In genomic region chr1:6429660-6430381, GRCh38 we compare ENCODE assay signal across 1 cellular context.
TF ChIP-seq lines count a peak whose summit lies in the region.
"Not testable (repeated sequence)": the region's sequence is repeated elsewhere in the genome, so short reads cannot be mapped to it uniquely, and the experiment has no call there.

No MANE protein-coding gene starts in this region.

TF ChIP-seq in K562, 482 proteins besides CTCF, POLR2A, EP300 and RAD21 (continues in another document):
- TF ChIP-seq CREB1 (IDR thresholded peaks at IDR 0.05) (peak; percentile 26; the same call in 1 of the 2 replicates), ELF4 (CRISPR knock-in tag; IDR thresholded peaks at IDR 0.05) (peak; percentile 83; the same call in 1 of the 2 replicates), ZBTB2 (IDR thresholded peaks at IDR 0.05) (peak; percentile 42; the same call in 1 of the 2 replicates), DPF2 (IDR thresholded peaks at IDR 0.05) (peak; percentile 85), RB1 (IDR thresholded peaks at IDR 0.05; ENCODE audit: low read depth) (0 out of 2 replicates have a peak, but pooled peaks have one; percentile 24), CC2D1A (IDR thresholded peaks at IDR 0.05) (peak; percentile 65; the same call in 1 of the 2 replicates), MEIS2 (IDR thresholded peaks at IDR 0.05; ENCODE audit: partially characterized antibody) (peak; percentile 54), HMGN3 (IDR thresholded peaks at IDR 0.05; ENCODE audit: borderline replicate concordance, extremely low read depth, insufficient read length, low read depth, low read length) (peak; percentile 72), DMBX1 (CRISPR knock-in tag; IDR thresholded peaks at IDR 0.05; ENCODE audit: borderline replicate concordance) (peak; percentile 72; the same call in 1 of the 2 replicates), NONO (IDR thresholded peaks at IDR 0.05; ENCODE audit: low read depth in 2 of 2, low read length in 1 of 2) (0 out of 4 replicates have a peak, but pooled peaks of 1 of the 2 experiments have one; percentile 29), MAZ (CRISPR knock-in tag; conservative IDR thresholded peaks at IDR 0.05 in 1 of 2, IDR thresholded peaks at IDR 0.05 in 1 of 2) (peak; percentile 64 to 77; a peak in 3 of 4 replicates), CTBP1 (IDR thresholded peaks at IDR 0.05; ENCODE audit: borderline replicate concordance) (peak; percentile 37; the same call in 1 of the 2 replicates), ZFX (CRISPR knock-in tag; IDR thresholded peaks at IDR 0.05) (peak; percentile 27; the same call in 1 of the 2 replicates), SMARCE1 (IDR thresholded peaks at IDR 0.05) (peak; percentile 92), NCOR1 (IDR thresholded peaks at IDR 0.05) (peak; percentile 94; the same call in 1 of the 2 replicates), KHSRP (IDR thresholded peaks at IDR 0.05) (peak; percentile 59; the same call in 1 of the 2 replicates), ZNF395 (CRISPR knock-in tag; IDR thresholded peaks at IDR 0.05) (0 out of 2 replicates have a peak, but pooled peaks have one; percentile 23), CBFA2T3 (IDR thresholded peaks at IDR 0.05) (peak; percentile 96), SMAD4 (CRISPR knock-in tag; conservative IDR thresholded peaks at IDR 0.05) (peak; percentile 35; the same call in 1 of the 2 replicates), NFIC (IDR thresholded peaks at IDR 0.05) (peak; percentile 90), RUNX1 (IDR thresholded peaks at IDR 0.05; ENCODE audit: low read depth) (0 out of 2 replicates have a peak, but pooled peaks have one; percentile 21), NFE2 (IDR thresholded peaks at IDR 0.05; ENCODE audit: low read depth) (peak; percentile 65), ZNF609 (CRISPR knock-in tag; IDR thresholded peaks at IDR 0.05; ENCODE audit: borderline replicate concordance) (peak; percentile 83; the same call in 1 of the 2 replicates), CXXC5 (CRISPR knock-in tag; IDR thresholded peaks at IDR 0.05) (peak; percentile 54), ETS1 (conservative IDR thresholded peaks at IDR 0.05; ENCODE audit: control insufficient read depth, low read depth, low read length) (0 out of 2 replicates have a peak, but pooled peaks have one; percentile 43), TOE1 (CRISPR knock-in tag; IDR thresholded peaks at IDR 0.05; ENCODE audit: borderline replicate concordance, low read depth) (0 out of 2 replicates have a peak, but pooled peaks have one; percentile 36), RCOR1 (IDR thresholded peaks at IDR 0.05; ENCODE audit: borderline replicate concordance in 1 of 2, low read depth in 2 of 2, low read length in 2 of 2) (peak in 1 of 2 experiments; percentile 10; a peak in 1 of 4 replicates), TFAP4 (CRISPR knock-in tag; IDR thresholded peaks at IDR 0.05; ENCODE audit: borderline replicate concordance) (peak; percentile 77; the same call in 1 of the 2 replicates), HDAC2 (IDR thresholded peaks at IDR 0.05) (peak; percentile 64; the same call in 1 of the 2 replicates), PML (IDR thresholded peaks at IDR 0.05; ENCODE audit: low read length) (peak; percentile 68), POLR2AphosphoS5 (IDR thresholded peaks at IDR 0.05; ENCODE audit: control insufficient read depth, insufficient read depth, low read depth, low read length) (peak; percentile 61), STAT5A (IDR thresholded peaks at IDR 0.05; ENCODE audit: borderline replicate concordance, low read length) (peak; percentile 65), ATF3 (IDR thresholded peaks at IDR 0.05) (peak; percentile 83), MTA1 (IDR thresholded peaks at IDR 0.05; ENCODE audit: borderline replicate concordance) (0 out of 2 replicates have a peak, but pooled peaks have one; percentile 15), TCF3 (CRISPR knock-in tag; IDR thresholded peaks at IDR 0.05) (peak; percentile 97), CCNT2 (IDR thresholded peaks at IDR 0.05; ENCODE audit: borderline replicate concordance, extremely low read depth, insufficient read length, low read depth, low read length) (peak; percentile 88), ARID1B (IDR thresholded peaks at IDR 0.05) (peak; percentile 97), MYNN (IDR thresholded peaks at IDR 0.05) (peak; percentile 73; the same call in 1 of the 2 replicates), KLF16 (IDR thresholded peaks at IDR 0.05) (peak; percentile 79), ZBTB7A (IDR thresholded peaks at IDR 0.05; ENCODE audit: borderline replicate concordance, control insufficient read depth, low read depth, low read length) (peak; percentile 84), SOX6 (IDR thresholded peaks at IDR 0.05) (peak; percentile 57), KDM1A (IDR thresholded peaks at IDR 0.05) (peak in 1 of 2 experiments; percentile 88), NCOA1 (IDR thresholded peaks at IDR 0.05; ENCODE audit: low read depth) (peak; percentile 35; the same call in 1 of the 2 replicates), SMARCA4 (IDR thresholded peaks at IDR 0.05) (peak; percentile 87), USF1 (CRISPR knock-in tag; IDR thresholded peaks at IDR 0.05) (peak; percentile 72), SMARCC2 (IDR thresholded peaks at IDR 0.05; ENCODE audit: low read depth) (peak; percentile 64; the same call in 1 of the 2 replicates), FOXM1 (IDR thresholded peaks at IDR 0.05; ENCODE audit: low read depth) (peak; percentile 41; the same call in 1 of the 2 replicates), TAL1 (IDR thresholded peaks at IDR 0.05) (peak; percentile 96), MTA3 (IDR thresholded peaks at IDR 0.05; ENCODE audit: borderline replicate concordance) (0 out of 2 replicates have a peak, but pooled peaks have one; percentile 51), TEAD4 (IDR thresholded peaks at IDR 0.05; ENCODE audit: low read length) (peak; percentile 86), FOSL1 (tag; conservative IDR thresholded peaks at IDR 0.05) (peak; percentile 95), TRIM24 (IDR thresholded peaks at IDR 0.05) (peak; percentile 82 to 90), MNT (conservative IDR thresholded peaks at IDR 0.05) (peak in 1 of 2 experiments; percentile 41; a peak in 1 of 4 replicates)
- not testable (repeated sequence) for TF ChIP-seq CREB1 (CRISPR knock-in tag; IDR thresholded peaks at IDR 0.05); TOE1 (IDR thresholded peaks at IDR 0.05; ENCODE audit: borderline replicate concordance); ATF3 (CRISPR knock-in tag; conservative IDR thresholded peaks at IDR 0.05); MYNN (CRISPR knock-in tag; IDR thresholded peaks at IDR 0.05); FOXM1 (CRISPR knock-in tag; IDR thresholded peaks at IDR 0.05; ENCODE audit: low read depth); TEAD4 (CRISPR knock-in tag; IDR thresholded peaks at IDR 0.05; ENCODE audit: borderline replicate concordance)
